ENCODE assay signal across 8 cellular contexts in the genomic region with DNA sequence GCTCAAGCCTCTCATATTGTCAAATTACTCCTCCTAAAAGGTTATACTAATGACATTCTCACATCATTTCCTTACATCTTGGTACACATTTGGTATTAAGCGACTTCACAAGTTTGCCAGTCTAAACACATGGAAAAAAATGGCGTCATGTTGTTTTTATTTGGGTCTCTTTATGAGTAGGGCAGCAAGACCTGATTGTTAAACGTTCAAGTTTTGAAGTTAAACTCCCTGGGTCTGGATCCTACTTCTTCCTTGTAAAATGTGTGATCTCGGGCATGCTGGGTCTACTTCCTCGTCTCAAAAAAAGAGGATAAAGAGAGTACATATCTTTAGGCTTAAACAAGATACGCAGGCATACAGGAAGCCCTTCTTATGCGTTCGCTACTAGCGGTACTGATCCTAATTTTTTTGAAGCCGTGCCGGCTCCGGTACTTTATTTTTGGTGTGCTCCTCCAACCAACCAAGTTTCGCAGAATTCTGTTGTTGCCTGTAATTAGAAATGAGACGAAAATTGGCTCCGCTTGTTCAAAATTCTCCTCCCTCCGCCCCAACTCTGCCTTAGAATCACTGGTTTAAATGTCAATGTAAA.
A peak's percentile ranks its signal among the peaks of the same experiment; 100 is the strongest.
DNase-seq lines count a peak whose midpoint lies in the region; ATAC-seq and TF ChIP-seq lines count a peak whose summit lies in the region.

No MANE protein-coding gene starts in this region.

- no peaks in the 10 kb centered on the region for H3K9me3 ChIP-seq in DND-41 (ENCODE audit: insufficient read depth, low read length, severe bottlenecking)
- no peaks in the 10 kb centered on the region for H3K9me3 ChIP-seq in iPS-18a (ENCODE audit: control insufficient read depth, low read depth, low read length)

- H3K27ac ChIP-seq in DND-41 (ENCODE audit: low read length) (peak overlapping the region; percentile 99), angular gyrus (ENCODE audit: low read depth, low read length) (peak overlapping the region; percentile 95), iPS-18a (ENCODE audit: low read length) (peak overlapping the region; percentile 92)

- no peaks in the 10 kb centered on the region for H3K36me3 Mint-ChIP-seq in stimulated activated effector memory CD8-positive, alpha-beta T cell treated with anti-CD3 and anti-CD28 coated beads, Interleukin-12 subunit alpha, Interleukin-12 subunit beta, amount 100 ng/mL, for 72 hours

- H3K9me3 Mint-ChIP-seq in stimulated activated effector memory CD8-positive, alpha-beta T cell treated with anti-CD3 and anti-CD28 coated beads, Interleukin-12 subunit alpha, Interleukin-12 subunit beta, amount 100 ng/mL, for 72 hours: no peaks in the 10 kb centered on the region

- peaks cover 40% of the 10 kb centered on the region for H3K79me2 ChIP-seq in DND-41 (ENCODE audit: insufficient read depth, low read length)

- H3K4me1 Mint-ChIP-seq in stimulated activated effector memory CD8-positive, alpha-beta T cell treated with anti-CD3 and anti-CD28 coated beads, Interleukin-12 subunit alpha, Interleukin-12 subunit beta, amount 100 ng/mL, for 72 hours: peaks cover 9% of the 10 kb centered on the region

- peak overlapping the region; percentile 77 for H3K4me2 ChIP-seq in DND-41 (ENCODE audit: insufficient read depth, low read length)

- H3K4me1 ChIP-seq in DND-41 (ENCODE audit: insufficient read depth, low read length) (peaks cover 28% of the 10 kb centered on the region), iPS-18a (ENCODE audit: control insufficient read depth, low read depth, low read length) (peaks cover 16% of the 10 kb centered on the region)

- no peak for TF ChIP-seq CTCF in DND-41 (IDR thresholded peaks at IDR 0.05; ENCODE audit: borderline replicate concordance, extremely low read depth, low read length, poor library complexity, severe bottlenecking)

- no peaks in the 10 kb centered on the region for H3K27me3 ChIP-seq in DND-41 (ENCODE audit: insufficient read depth, low read length, poor library complexity)
- H3K27me3 ChIP-seq in iPS-18a (ENCODE audit: control insufficient read depth, insufficient read depth, low read length): no peaks in the 10 kb centered on the region

- peak overlapping the region; percentile 93 for H2AFZ ChIP-seq in DND-41 (ENCODE audit: low read depth, low read length)

- peaks cover 7% of the 10 kb centered on the region; the same call in 1 of the 2 replicates for H4K20me1 ChIP-seq in DND-41 (ENCODE audit: insufficient read depth, low read length)

- H3K36me3 ChIP-seq in DND-41 (ENCODE audit: insufficient read depth, low read length) (no peaks in the 10 kb centered on the region), iPS-18a (ENCODE audit: control insufficient read depth, low read depth, low read length) (no peaks in the 10 kb centered on the region)

- ATAC-seq in DND-41 (ENCODE audit: insufficient read depth, low read depth) (peak; percentile 34; the same call in 2 of the 3 replicates), GM19467 (IDR thresholded peaks at IDR 0.05; ENCODE audit: unreplicated experiment) (peak; percentile 3), GM18519 (IDR thresholded peaks at IDR 0.05; ENCODE audit: low FRiP score, unreplicated experiment) (no peak), HG02840 (IDR thresholded peaks at IDR 0.05; ENCODE audit: low FRiP score, unreplicated experiment) (no peak)
- peak; percentile 48 for ATAC-seq in stimulated activated effector memory CD8-positive, alpha-beta T cell treated with anti-CD3 and anti-CD28 coated beads, Interleukin-12 subunit alpha, Interleukin-12 subunit beta, amount 100 ng/mL, for 72 hours

- H3K4me3 ChIP-seq in DND-41 (ENCODE audit: low read depth in 1 of 2, low read length in 2 of 2) (peak overlapping the region; percentile 67 to 85), iPS-18a (ENCODE audit: low read length) (peak overlapping the region; percentile 84)

- H3K9ac ChIP-seq in DND-41 (ENCODE audit: low read depth, low read length): peak overlapping the region; percentile 91
- H3K9ac ChIP-seq in iPS-18a (ENCODE audit: low read length): peak overlapping the region; percentile 94

- H3K4me3 Mint-ChIP-seq in stimulated activated effector memory CD8-positive, alpha-beta T cell treated with anti-CD3 and anti-CD28 coated beads, Interleukin-12 subunit alpha, Interleukin-12 subunit beta, amount 100 ng/mL, for 72 hours: no peak overlapping the region

- no peak overlapping the region for H3K27ac Mint-ChIP-seq in stimulated activated effector memory CD8-positive, alpha-beta T cell treated with anti-CD3 and anti-CD28 coated beads, Interleukin-12 subunit alpha, Interleukin-12 subunit beta, amount 100 ng/mL, for 72 hours

- DNase-seq in DND-41: no peak
- peak; percentile 68 for DNase-seq in NAMALWA (ENCODE audit: low spot score)
- DNase-seq in stimulated activated effector memory CD8-positive, alpha-beta T cell treated with anti-CD3 and anti-CD28 coated beads, Interleukin-12 subunit alpha, Interleukin-12 subunit beta, amount 100 ng/mL, for 72 hours (ENCODE audit: low spot score in 2 of 2): peak in 1 of 2 donors; percentile 62

Comparison
In these comparisons a context has a peak if more than half of its experiments do, and no peak if none do; other contexts are left out.
1. ATAC-seq: peak in DND-41 (single experiment), GM19467 (single experiment) and stimulated activated effector memory CD8-positive, alpha-beta T cell treated with anti-CD3 and anti-CD28 coated beads, Interleukin-12 subunit alpha, Interleukin-12 subunit beta, amount 100 ng/mL, for 72 hours (single experiment); none in GM18519 (single experiment) and HG02840 (single experiment).
2. Peak in every context shown above with its lines, with median percentiles within 50 percentile points of each other: H3K27ac ChIP-seq.